Comparison of ENCODE assay signal across 18 cellular contexts in the genomic region with DNA sequence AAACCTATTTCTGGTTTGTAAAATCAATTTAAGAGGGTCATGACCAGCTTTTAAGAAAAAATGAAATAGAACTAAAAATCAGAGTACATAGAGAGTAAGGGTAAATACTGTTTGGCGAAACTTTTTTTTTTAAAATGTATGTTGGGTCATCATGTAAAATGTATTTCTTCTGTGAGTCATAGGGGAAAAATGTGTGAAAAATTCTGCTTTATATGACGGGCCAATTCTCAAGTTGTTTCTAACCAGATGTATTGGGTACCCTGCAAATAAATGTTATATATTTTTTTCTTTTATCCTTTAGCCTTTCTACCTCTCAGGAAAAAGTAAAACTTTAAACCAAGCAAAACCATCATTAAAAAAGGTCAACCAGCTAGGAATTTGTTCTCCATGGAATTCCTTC. TPM values are rescaled to one million over a fixed set of nuclear protein-coding genes. Genes with fewer than 3 reads are reported as not detected.
DNase-seq lines count a peak whose midpoint lies in the region; ATAC-seq and TF ChIP-seq lines count a peak whose summit lies in the region.
"Had no signal": no experiment of that assay in that cellular context is flagged by ENCODE, and none has a peak within 500 bp of the region (broad histone marks: within the 10 kb centered on the region; RNA-seq: fewer than 3 reads in every experiment).

No MANE protein-coding gene starts in this region.

- H3K27me3 ChIP-seq in RWPE2 (ENCODE audit: insufficient read depth, poor library complexity, severe bottlenecking) = peaks cover 3% of the 10 kb centered on the region

- H3K9me3 ChIP-seq in RWPE2 (ENCODE audit: severe bottlenecking) = no peaks in the 10 kb centered on the region
- H3K9me3 ChIP-seq: HAP-1 had no signal

- peaks cover 67% of the 10 kb centered on the region for H3K4me1 Mint-ChIP-seq in osteocyte (ENCODE audit: unreplicated experiment)
- H3K4me1 Mint-ChIP-seq in activated naive CD4-positive, alpha-beta T cell treated with anti-CD3 and anti-CD28 coated beads for 36 hours (ENCODE audit: low read depth) = peaks cover 66% of the 10 kb centered on the region

- no peaks in the 10 kb centered on the region for H3K36me3 Mint-ChIP-seq in osteocyte (ENCODE audit: unreplicated experiment)
- peaks cover 2% of the 10 kb centered on the region for H3K36me3 Mint-ChIP-seq in activated naive CD4-positive, alpha-beta T cell treated with anti-CD3 and anti-CD28 coated beads for 36 hours (ENCODE audit: low read depth)

- H3K27me3 Mint-ChIP-seq in osteocyte (ENCODE audit: unreplicated experiment) = no peaks in the 10 kb centered on the region
- H3K27me3 Mint-ChIP-seq in activated naive CD4-positive, alpha-beta T cell treated with anti-CD3 and anti-CD28 coated beads for 36 hours (ENCODE audit: low read depth) = no peaks in the 10 kb centered on the region
- H3K27me3 Mint-ChIP-seq: activated CD8-positive, alpha-beta memory T cell treated with anti-CD3 and anti-CD28 coated beads, Interleukin-2, amount 10 ng/mL, durations not matched to agents 7 days and 5 days; B cell had no signal

- H3K27ac Mint-ChIP-seq in osteocyte (ENCODE audit: unreplicated experiment) = peak overlapping the region; percentile 85
- no peak overlapping the region for H3K27ac Mint-ChIP-seq in activated naive CD4-positive, alpha-beta T cell treated with anti-CD3 and anti-CD28 coated beads for 36 hours
- H3K27ac Mint-ChIP-seq: B cell had no signal

- no peak for TF ChIP-seq CTCF in RWPE2 (IDR thresholded peaks at IDR 0.05; ENCODE audit: poor library complexity, severe bottlenecking)
- TF ChIP-seq CTCF in osteocyte (IDR thresholded peaks at IDR 0.05) = no peak

- H3K4me3 Mint-ChIP-seq in osteocyte (ENCODE audit: unreplicated experiment) = peak overlapping the region; percentile 52
- H3K4me3 Mint-ChIP-seq in activated naive CD4-positive, alpha-beta T cell treated with anti-CD3 and anti-CD28 coated beads for 36 hours = no peak overlapping the region
- H3K4me3 Mint-ChIP-seq: activated CD8-positive, alpha-beta memory T cell treated with anti-CD3 and anti-CD28 coated beads, Interleukin-2, amount 10 ng/mL, durations not matched to agents 7 days and 5 days; B cell had no signal

- peak overlapping the region; percentile 60 for H3K27ac ChIP-seq in RWPE2 (ENCODE audit: poor library complexity, severe bottlenecking)

- ATAC-seq in RWPE2 (ENCODE audit: low read depth) (peak; percentile 48; the same call in 2 of the 3 replicates), HG03469 (IDR thresholded peaks at IDR 0.05; ENCODE audit: unreplicated experiment) (no peak)
- ATAC-seq: left ventricle myocardium superior had no signal

- no peaks in the 10 kb centered on the region for H3K9me3 Mint-ChIP-seq in osteocyte (ENCODE audit: unreplicated experiment)
- H3K9me3 Mint-ChIP-seq in activated naive CD4-positive, alpha-beta T cell treated with anti-CD3 and anti-CD28 coated beads for 36 hours = no peaks in the 10 kb centered on the region
- H3K9me3 Mint-ChIP-seq: activated T-helper 2 cell treated with anti-CD3 and anti-CD28 coated beads, Interferon-gamma antibody, Interleukin-2, Interleukin-4, amounts not matched to agents 10 μg/mL and 5 μg/mL and 100 μg/mL, durations not matched to agents 14 hours and 24 hours and 36 hours had no signal

- H3K4me1 ChIP-seq in RWPE2 (ENCODE audit: insufficient read depth, poor library complexity, severe bottlenecking) = peaks cover 48% of the 10 kb centered on the region

- peaks cover 7% of the 10 kb centered on the region; the same call in 1 of the 2 replicates for H3K36me3 ChIP-seq in RWPE2 (ENCODE audit: low read depth)
- H3K36me3 ChIP-seq: HAP-1 had no signal

- intact Hi-C loops in activated naive CD4-positive, alpha-beta T cell treated with anti-CD3 and anti-CD28 coated beads for 36 hours (cut with micrococcal nuclease) = no loop called here

- no peak overlapping the region for H3K4me3 ChIP-seq in RWPE2 (ENCODE audit: severe bottlenecking)
- H3K4me3 ChIP-seq: HAP-1 had no signal

- CTCF ChIA-PET in activated naive CD4-positive, alpha-beta T cell treated with anti-CD3 and anti-CD28 coated beads for 36 hours (lab: Charles Lee) = interaction anchor here (0.7 kb wide), 2 partner anchors 24 to 181 kb away, joined by 3 to 8 read pairs; no protein-coding TSS in a partner anchor

- DNase-seq in HCEC 1CT (peak; percentile 64), RWPE2 (ENCODE audit: low spot score) (no peak), dedifferentiated amniotic fluid mesenchymal stem cell (ENCODE audit: extremely low spot score) (peak; percentile 41), osteocyte (ENCODE audit: extremely low spot score, unreplicated experiment) (no peak), AG20443 (ENCODE audit: low spot score) (no peak), nucleus accumbens (lab: John Stamatoyannopoulos, UW) (no peak)
- no peak for DNase-seq in activated naive CD4-positive, alpha-beta T cell treated with anti-CD3 and anti-CD28 coated beads for 36 hours
- DNase-seq: activated CD4-positive, alpha-beta T cell treated with anti-CD3 and anti-CD28 coated beads for 48 hours; activated CD8-positive, alpha-beta memory T cell treated with anti-CD3 and anti-CD28 coated beads, Interleukin-2, amount 10 ng/mL, durations not matched to agents 7 days and 5 days; COR-L47; erythroblast; left ventricle myocardium superior; NCI-H526; Right ventricle myocardium superior had no signal

RNA-seq across cellular contexts. Expression of a gene that starts 13.9 kb away (rescaled TPM):
- 15.5 and 16.9 TPM in 2 replicates for total RNA-seq in osteocyte
- 10 to 100 TPM; 25.3 to 27.3 TPM for total RNA-seq in activated naive CD4-positive, alpha-beta T cell treated with anti-CD3 and anti-CD28 coated beads for 36 hours

Comparison
In these comparisons a context has a peak if more than half of its experiments do, and no peak if none do; other contexts are left out.
1. DNase-seq: peak in HCEC 1CT (single experiment) and dedifferentiated amniotic fluid mesenchymal stem cell (single experiment); none in RWPE2 (single experiment), osteocyte (single experiment), activated naive CD4-positive, alpha-beta T cell treated with anti-CD3 and anti-CD28 coated beads for 36 hours (single experiment), AG20443 (single experiment) and nucleus accumbens (0 of 56).